33 cellular contexts compared by ENCODE assay signal in genomic region chr3:65857327-65857726, GRCh38.
"Had no signal": no experiment of that assay in that cellular context is flagged by ENCODE, and none has a peak within 500 bp of the region (broad histone marks: within the 10 kb centered on the region; RNA-seq: fewer than 3 reads in every experiment).

No MANE protein-coding gene starts in this region.

- H3K27ac Mint-ChIP-seq: dendritic cell treated with granulocyte-macrophage colony-stimulating factor and Interleukin-4, amounts not matched to agents 40 ng/mL and 50 ng/mL, for 4 days; immature natural killer cell; memory B cell; naive B cell; natural killer cell treated with Interleukin-12 subunit alpha and Interleukin-12 subunit beta and Interleukin-15 and Interleukin-18, amount 100 ng/mL, for 72 hours; neural progenitor cell had no signal

- H3K4me3 ChIP-seq: colonic mucosa, esophagus squamous epithelium, heart right ventricle, lung, mucosa of descending colon, neural progenitor cell, prostate gland, right atrium auricular region, skin epidermis, stomach, thyroid gland had no signal

- H3K36me3 ChIP-seq: colonic mucosa, esophagus squamous epithelium, heart right ventricle, neural progenitor cell, prostate gland, right atrium auricular region, stomach, thyroid gland had no signal

- H3K4me2 ChIP-seq: neural progenitor cell had no signal

- H3K4me1 Mint-ChIP-seq: central memory CD8-positive, alpha-beta T cell; memory B cell; naive B cell had no signal

- ATAC-seq: natural killer cell treated with Interleukin-12 subunit alpha and Interleukin-12 subunit beta and Interleukin-15 and Interleukin-18, amount 100 ng/mL, for 72 hours had no signal

- H3K9me3 Mint-ChIP-seq: mesothelial cell of epicardium had no signal

- H3K27ac ChIP-seq: colonic mucosa, heart right ventricle, neural progenitor cell, parathyroid adenoma, prostate gland, right atrium auricular region had no signal

- H3K27me3 Mint-ChIP-seq: central memory CD8-positive, alpha-beta T cell; dendritic cell treated with granulocyte-macrophage colony-stimulating factor and Interleukin-4, amounts not matched to agents 40 ng/mL and 50 ng/mL, for 4 days; memory B cell; naive B cell; natural killer cell treated with Interleukin-12 subunit alpha and Interleukin-12 subunit beta and Interleukin-15 and Interleukin-18, amount 100 ng/mL, for 72 hours had no signal

- H3K9ac ChIP-seq: neural progenitor cell, parathyroid adenoma had no signal

- DNase-seq: colonic mucosa; effector CD8-positive, alpha-beta T cell; erythroblast; esophagus squamous epithelium; foreskin melanocyte; glutamatergic neuron; heart right ventricle; hypothalamus; immature natural killer cell; islet precursor cell; kidney glomerular epithelial cell; left colon; left ventricle myocardium superior; mucosa of descending colon; naive B cell; stimulated activated CD4-positive, alpha-beta T cell treated with anti-CD3 and anti-CD28 coated beads, Interleukin-15, amount 100 ng/mL, for 24 hours; stimulated activated CD4-positive, alpha-beta T cell treated with anti-CD3 and anti-CD28 coated beads, Interleukin-2, amount 100 ng/mL, for 48 hours; stimulated activated CD8-positive, alpha-beta memory T cell treated with anti-CD3 and anti-CD28 coated beads, Interleukin-4, amount 100 ng/mL, for 48 hours; stimulated activated naive CD4-positive, alpha-beta T cell treated with Interleukin-2 at 50 U/mL for 16 hours; stomach; trophoblast cell had no signal

- H3K9me3 ChIP-seq: colonic mucosa, mucosa of descending colon, prostate gland, thyroid gland had no signal

- H3K4me3 Mint-ChIP-seq: central memory CD8-positive, alpha-beta T cell; dendritic cell treated with granulocyte-macrophage colony-stimulating factor and Interleukin-4, amounts not matched to agents 40 ng/mL and 50 ng/mL, for 4 days; immature natural killer cell; memory B cell; mesothelial cell of epicardium; naive B cell; natural killer cell treated with Interleukin-12 subunit alpha and Interleukin-12 subunit beta and Interleukin-15 and Interleukin-18, amount 100 ng/mL, for 72 hours; neural progenitor cell had no signal

- H3K4me1 ChIP-seq: colonic mucosa, neural progenitor cell, prostate gland had no signal

- H3K36me3 Mint-ChIP-seq: immature natural killer cell; memory B cell; naive B cell; natural killer cell treated with Interleukin-12 subunit alpha and Interleukin-12 subunit beta and Interleukin-15 and Interleukin-18, amount 100 ng/mL, for 72 hours had no signal

- H3K27me3 ChIP-seq: colonic mucosa, esophagus squamous epithelium, heart right ventricle, neural progenitor cell, right atrium auricular region, stomach, thyroid gland had no signal
